Comparison of ENCODE assay signal across 13 cellular contexts in the genomic region with DNA sequence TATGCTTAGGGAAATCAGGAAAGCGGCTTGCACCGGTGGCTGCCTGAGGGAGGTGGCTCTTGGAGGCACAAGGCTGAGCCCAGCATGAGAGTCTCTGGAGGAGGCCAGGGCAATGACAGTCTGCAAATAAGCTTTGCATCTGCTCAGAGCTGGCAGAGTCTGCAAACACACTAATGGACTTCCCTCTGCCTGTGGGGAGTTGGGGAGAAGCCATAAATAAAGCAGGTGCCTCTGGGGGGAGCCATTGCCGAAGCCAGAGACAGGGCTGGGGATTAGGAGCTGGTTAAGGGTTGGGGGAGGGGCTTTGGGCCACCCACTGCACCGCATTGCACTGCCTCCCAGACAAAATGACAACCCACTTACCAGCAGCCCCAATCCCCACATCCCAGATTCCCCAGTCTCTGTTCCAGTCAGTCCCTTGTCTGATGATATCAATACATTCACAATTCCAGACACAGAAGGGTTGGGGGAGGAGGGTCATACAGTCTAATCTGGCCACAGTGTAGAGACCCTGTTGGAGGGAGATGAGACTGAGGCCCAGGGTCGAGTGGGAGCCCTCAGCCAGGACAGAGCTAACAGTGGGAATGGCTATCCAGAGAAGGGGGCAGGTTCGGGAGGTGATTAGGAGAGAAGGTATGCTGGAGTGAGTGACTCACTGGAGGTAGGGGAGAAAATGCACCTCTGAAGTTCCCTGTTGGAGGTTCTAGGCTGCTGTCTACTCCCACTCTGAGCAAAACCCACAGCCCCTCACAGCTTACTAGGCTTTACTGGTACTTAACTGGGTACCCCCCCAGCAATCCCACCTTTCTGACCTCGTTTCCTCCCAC. TPM values are rescaled to one million over a fixed set of nuclear protein-coding genes. Genes with fewer than 3 reads are reported as not detected.
DNase-seq lines count a peak whose midpoint lies in the region; ATAC-seq and TF ChIP-seq lines count a peak whose summit lies in the region.
"Had no signal": no experiment of that assay in that cellular context is flagged by ENCODE, and none has a peak within 500 bp of the region (broad histone marks: within the 10 kb centered on the region; RNA-seq: fewer than 3 reads in every experiment).

No MANE protein-coding gene starts in this region.

- no peak overlapping the region for H2AFZ ChIP-seq in osteoblast (ENCODE audit: low read length)

- peak; percentile 63 for DNase-seq in DMS 273 (lab: John Stamatoyannopoulos, UW; ENCODE audit: unreplicated experiment)
- DNase-seq in DMS 273 treated with DMSO at 0.1 percent for 48 hours (lab: John Stamatoyannopoulos, UW) = no peak
- DNase-seq in NCI-H1105 treated with DMSO at 0.1 percent for 48 hours (lab: John Stamatoyannopoulos, UW) = peak; percentile 16
- DNase-seq in SJCRH30 = peak; percentile 45 to 63
- peak; percentile 60 for DNase-seq in osteoblast (ENCODE audit: insufficient read length, low spot score, missing footprints)
- no peak for DNase-seq in esophagus squamous epithelium (lab: John Stamatoyannopoulos, UW)
- no peak for DNase-seq in sciatic nerve (ENCODE audit: low spot score)
- DNase-seq: nucleus accumbens; stimulated activated CD8-positive, alpha-beta memory T cell treated with anti-CD3 and anti-CD28 coated beads, Interleukin-4, amount 100 ng/mL, for 48 hours; T-helper 9 cell had no signal

- H3K4me1 ChIP-seq in SJCRH30 (no peaks in the 10 kb centered on the region), osteoblast (ENCODE audit: insufficient read depth, low read length) (no peaks in the 10 kb centered on the region), esophagus squamous epithelium (peaks cover 5 to 17% (median 6%) of the 10 kb centered on the region in 3 donors)

- H3K4me2 ChIP-seq in osteoblast (ENCODE audit: insufficient read depth, low read length) = no peak overlapping the region

- H3K9me3 ChIP-seq in SJCRH30 (replicated peaks) = no peaks in the 10 kb centered on the region
- no peaks in the 10 kb centered on the region for H3K9me3 ChIP-seq in osteoblast (ENCODE audit: low read depth, low read length)
- no peaks in the 10 kb centered on the region for H3K9me3 ChIP-seq in esophagus squamous epithelium

- no peaks in the 10 kb centered on the region for H4K20me1 ChIP-seq in osteoblast (ENCODE audit: insufficient read depth, low read length)

- 30 to 35% methylated on average over 5 to 6 of the region's 7 CpGs for WGBS in esophagus squamous epithelium, 2 donors

- H3K27me3 ChIP-seq in SJCRH30 (no peaks in the 10 kb centered on the region), osteoblast (ENCODE audit: insufficient read depth, low read length) (peaks cover 59% of the 10 kb centered on the region), esophagus squamous epithelium (peaks cover 0 to 74% (median 7%) of the 10 kb centered on the region in 4 donors)

- no peak for TF ChIP-seq POLR2A in esophagus squamous epithelium (IDR thresholded peaks at IDR 0.05)

- intact Hi-C loops in esophagus squamous epithelium (cut with DNase I) = no loop called here
- intact Hi-C loops in sciatic nerve (cut with DNase I) = loop anchor here (1.0 kb wide), 1 partner anchor 36 kb away; no protein-coding TSS in a partner anchor

- ATAC-seq in GM19452 (IDR thresholded peaks at IDR 0.05; ENCODE audit: unreplicated experiment) (no peak), sciatic nerve (no peak)

- H3K4me3 ChIP-seq in SJCRH30 = no peak overlapping the region
- H3K4me3 ChIP-seq in osteoblast (ENCODE audit: insufficient read depth, low read length) = no peak overlapping the region
- no peak overlapping the region for H3K4me3 ChIP-seq in esophagus squamous epithelium

- H3K36me3 ChIP-seq in SJCRH30 (no peaks in the 10 kb centered on the region), osteoblast (ENCODE audit: insufficient read depth, low read length) (no peaks in the 10 kb centered on the region), esophagus squamous epithelium (no peaks in the 10 kb centered on the region)

- H3K79me2 ChIP-seq in osteoblast (ENCODE audit: insufficient read depth, low read length) = no peaks in the 10 kb centered on the region

- TF ChIP-seq CTCF in osteoblast (IDR thresholded peaks at IDR 0.05; ENCODE audit: extremely low read depth, low read depth, low read length) (no peak), esophagus squamous epithelium (IDR thresholded peaks at IDR 0.05) (no peak)

- H3K27ac ChIP-seq in SJCRH30 = no peak overlapping the region
- H3K27ac ChIP-seq in osteoblast (ENCODE audit: low read depth, low read length) = no peak overlapping the region
- H3K27ac ChIP-seq in esophagus squamous epithelium = no peak overlapping the region
- H3K27ac ChIP-seq: 22Rv1 had no signal

RNA-seq across cellular contexts. Expression of a gene that starts 53.7 kb away (rescaled TPM):
- total RNA-seq in SJCRH30 (2014; rRNA removed; shearing (Covaris generic)) = 3.0 and 3.4 TPM in 2 replicates
- total RNA-seq in osteoblast (under 0.01 TPM in 1 of 2 replicates, not detected in the other), esophagus squamous epithelium (under 1 TPM in 2 of 4 donors, not detected in 2; under 0.01 to 0.29 TPM), sciatic nerve (1.2 TPM)
- total RNA-seq: glomerular endothelial cell had no signal

Comparison
In these comparisons a context has a peak if more than half of its experiments do, and no peak if none do; other contexts are left out.
1. DNase-seq: peak in DMS 273 (single experiment), NCI-H1105 treated with DMSO at 0.1 percent for 48 hours (single experiment), SJCRH30 (2 of 2) and osteoblast (single experiment); none in DMS 273 treated with DMSO at 0.1 percent for 48 hours (single experiment), esophagus squamous epithelium (single experiment) and sciatic nerve (single experiment).